Comparison of ENCODE assay signal across 12 cellular contexts in the genomic region with DNA sequence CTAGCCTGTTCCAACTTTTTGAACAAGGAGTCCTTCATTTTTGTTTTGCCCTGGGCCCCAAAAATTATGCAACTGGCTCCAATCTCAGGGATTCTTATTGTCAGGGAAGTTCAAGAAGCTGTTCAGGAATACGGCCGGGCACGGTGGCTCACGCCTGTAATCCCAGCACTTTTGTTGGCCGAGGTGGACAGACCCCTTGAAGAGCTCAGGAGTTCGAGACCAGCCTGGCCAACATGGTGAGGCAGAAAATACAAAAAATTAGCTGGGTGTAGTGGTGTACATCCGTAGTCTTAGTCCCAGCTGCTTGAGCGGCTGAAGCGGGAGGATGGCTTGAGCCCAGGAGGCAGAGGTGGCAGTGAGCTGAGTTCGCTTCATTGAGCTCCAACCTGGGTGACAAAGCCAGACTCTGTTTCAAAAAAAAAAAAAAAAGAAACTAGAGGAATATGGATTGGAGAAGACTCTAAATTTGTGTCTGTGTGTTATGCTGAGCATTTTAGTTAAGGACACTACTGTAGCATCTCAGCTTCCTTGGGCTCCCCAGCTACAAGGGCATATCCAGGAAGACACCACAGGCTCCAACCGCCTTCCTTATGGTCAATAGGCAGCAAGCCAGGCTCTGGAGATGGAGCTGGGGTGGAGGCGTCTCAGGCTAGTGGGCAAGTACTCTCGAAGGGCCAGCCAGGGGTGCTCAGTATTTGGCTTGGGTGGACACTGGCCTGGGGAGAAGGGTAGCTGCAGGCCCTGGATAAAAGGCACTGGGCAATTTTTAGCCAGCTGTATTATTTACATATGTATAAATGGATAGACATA. TPM values are rescaled to one million over a fixed set of nuclear protein-coding genes. Genes with fewer than 3 reads are reported as not detected.
DNase-seq lines count a peak whose midpoint lies in the region; ATAC-seq and TF ChIP-seq lines count a peak whose summit lies in the region.
"Had no signal": no experiment of that assay in that cellular context is flagged by ENCODE, and none has a peak within 500 bp of the region (broad histone marks: within the 10 kb centered on the region; RNA-seq: fewer than 3 reads in every experiment).

No MANE protein-coding gene starts in this region.

- no peak overlapping the region for H3K4me3 ChIP-seq in RWPE2 (ENCODE audit: severe bottlenecking)
- H3K4me3 ChIP-seq in lower lobe of right lung, result no peak overlapping the region
- H3K4me3 ChIP-seq: HAP-1 had no signal

- TF ChIP-seq CTCF in RWPE2 (IDR thresholded peaks at IDR 0.05; ENCODE audit: poor library complexity, severe bottlenecking) (no peak), lower lobe of right lung (IDR thresholded peaks at IDR 0.05) (no peak)

- in situ Hi-C loops in G401 (cut with HindIII; ENCODE audit: low sequenced_read_pairs), result no loop called here

- H3K27me3 ChIP-seq in RWPE2 (ENCODE audit: insufficient read depth, poor library complexity, severe bottlenecking), result no peaks in the 10 kb centered on the region
- no peaks in the 10 kb centered on the region for H3K27me3 ChIP-seq in lower lobe of right lung (ENCODE audit: low read depth)

- no peaks in the 10 kb centered on the region for H3K36me3 ChIP-seq in RWPE2 (ENCODE audit: low read depth)
- H3K36me3 ChIP-seq in lower lobe of right lung, result no peaks in the 10 kb centered on the region
- H3K36me3 ChIP-seq: HAP-1 had no signal

- DNase-seq in G401 (ENCODE audit: low spot score) (peak; percentile 78), RWPE2 (ENCODE audit: low spot score) (peak; percentile 34), lower lobe of right lung (peak; percentile 16), sciatic nerve (ENCODE audit: low spot score) (peak; percentile 48), NCI-H226 (no peak), globus pallidus (ENCODE audit: low spot score) (no peak)
- DNase-seq: C1 segment of cervical spinal cord; CD4-positive, alpha-beta T cell; DMS79 had no signal

- H3K27ac ChIP-seq in RWPE2 (ENCODE audit: poor library complexity, severe bottlenecking), result no peak overlapping the region
- no peak overlapping the region for H3K27ac ChIP-seq in lower lobe of right lung

- H3K4me1 ChIP-seq in RWPE2 (ENCODE audit: insufficient read depth, poor library complexity, severe bottlenecking), result no peaks in the 10 kb centered on the region
- H3K4me1 ChIP-seq in lower lobe of right lung, result peaks cover 12% of the 10 kb centered on the region

- intact Hi-C loops in lower lobe of right lung (cut with DNase I) (no loop called here), sciatic nerve (cut with DNase I) (no loop called here)

- ATAC-seq in RWPE2 (ENCODE audit: low read depth) (no peak), lower lobe of right lung (no peak), sciatic nerve (no peak), GM21381 (IDR thresholded peaks at IDR 0.05; ENCODE audit: unreplicated experiment) (no peak), HG03571 (IDR thresholded peaks at IDR 0.05; ENCODE audit: unreplicated experiment) (no peak)

- H3K9me3 ChIP-seq in RWPE2 (ENCODE audit: severe bottlenecking), result no peaks in the 10 kb centered on the region
- H3K9me3 ChIP-seq in lower lobe of right lung, result no peaks in the 10 kb centered on the region
- H3K9me3 ChIP-seq: HAP-1 had no signal

RNA-seq across cellular contexts. Expression of gene CREBBP, which starts 56.8 kb away (rescaled TPM):
- 6.2 and 8.6 TPM in 2 replicates for total RNA-seq in G401 (2014; rRNA removed; shearing (Covaris generic))
- total RNA-seq in lower lobe of right lung, result 78.3 TPM
- 120 TPM for total RNA-seq in sciatic nerve

Comparison
In these comparisons a context has a peak if more than half of its experiments do, and no peak if none do; other contexts are left out.
1. DNase-seq: peak in G401 (single experiment), RWPE2 (single experiment), lower lobe of right lung (single experiment) and sciatic nerve (single experiment); none in NCI-H226 (single experiment) and globus pallidus (single experiment).